In genomic region chr16:81448154-81449131, GRCh38 we compare ENCODE assay signal across 1 cellular context.
A peak's percentile ranks its signal among the peaks of the same experiment; 100 is the strongest.
TF ChIP-seq lines count a peak whose summit lies in the region.

No MANE protein-coding gene starts in this region.

TF ChIP-seq in HepG2, 621 proteins besides CTCF, POLR2A, EP300 and RAD21 (continued from another document and continues in another):
- TF ChIP-seq SMAD3 (CRISPR knock-in tag; IDR thresholded peaks at IDR 0.05) (peak; percentile 82; the same call in 1 of the 2 replicates), ZC3H4 (CRISPR knock-in tag; IDR thresholded peaks at IDR 0.05; ENCODE audit: borderline replicate concordance) (peak; percentile 67; the same call in 1 of the 2 replicates), RARG (CRISPR knock-in tag; IDR thresholded peaks at IDR 0.05; ENCODE audit: low read depth) (no peak), ZSCAN29 (CRISPR knock-in tag; conservative IDR thresholded peaks at IDR 0.05) (peak; percentile 95), ZNF703 (CRISPR knock-in tag; IDR thresholded peaks at IDR 0.05; ENCODE audit: borderline replicate concordance) (0 out of 2 replicates have a peak, but pooled peaks have one; percentile 20), DZIP1 (CRISPR knock-in tag; IDR thresholded peaks at IDR 0.05) (peak; percentile 93), DNMT1 (CRISPR knock-in tag; IDR thresholded peaks at IDR 0.05) (peak; percentile 71; the same call in 1 of the 2 replicates), ZKSCAN8 (CRISPR knock-in tag; IDR thresholded peaks at IDR 0.05; ENCODE audit: borderline replicate concordance) (peak; percentile 98), THAP11 (CRISPR knock-in tag; IDR thresholded peaks at IDR 0.05) (peak; percentile 83), MTA1 (CRISPR knock-in tag; IDR thresholded peaks at IDR 0.05; ENCODE audit: borderline replicate concordance) (peak; percentile 96), FOXJ3 (CRISPR knock-in tag; IDR thresholded peaks at IDR 0.05; ENCODE audit: borderline replicate concordance) (peak; percentile 98), NCOA5 (CRISPR knock-in tag; IDR thresholded peaks at IDR 0.05) (no peak), PCBP1 (IDR thresholded peaks at IDR 0.05; ENCODE audit: borderline replicate concordance, low read depth, low read length) (no peak), RCOR2 (CRISPR knock-in tag; IDR thresholded peaks at IDR 0.05) (peak; percentile 90), MNT (IDR thresholded peaks at IDR 0.05) (peak; percentile 64; the same call in 1 of the 2 replicates), HCFC1 (IDR thresholded peaks at IDR 0.05; ENCODE audit: low read depth, low read length) (no peak), THAP7 (CRISPR knock-in tag; IDR thresholded peaks at IDR 0.05) (peak; percentile 88), BCL6 (CRISPR knock-in tag; IDR thresholded peaks at IDR 0.05) (peak; percentile 86), ZNF280D (CRISPR knock-in tag; IDR thresholded peaks at IDR 0.05) (peak; percentile 55; the same call in 1 of the 2 replicates), ZNF253 (CRISPR knock-in tag; IDR thresholded peaks at IDR 0.05; ENCODE audit: borderline replicate concordance) (no peak; the same call in 1 of the 2 replicates), YEATS2 (CRISPR knock-in tag; IDR thresholded peaks at IDR 0.05; ENCODE audit: borderline replicate concordance) (no peak), KDM5A (IDR thresholded peaks at IDR 0.05; ENCODE audit: borderline replicate concordance, low read length) (peak; percentile 52; the same call in 1 of the 2 replicates), GATA4 (IDR thresholded peaks at IDR 0.05; ENCODE audit: borderline replicate concordance, low read depth) (peak; percentile 89), ZNF30 (CRISPR knock-in tag; IDR thresholded peaks at IDR 0.05) (0 out of 2 replicates have a peak, but pooled peaks have one; percentile 92), YEATS4 (CRISPR knock-in tag; IDR thresholded peaks at IDR 0.05; ENCODE audit: borderline replicate concordance) (peak; percentile 94), ZNF264 (CRISPR knock-in tag; IDR thresholded peaks at IDR 0.05) (peak; percentile 89), SNAI1 (CRISPR knock-in tag; IDR thresholded peaks at IDR 0.05; ENCODE audit: borderline replicate concordance) (peak; percentile 57; the same call in 1 of the 2 replicates), PREB (CRISPR knock-in tag; IDR thresholded peaks at IDR 0.05) (no peak), SMAD1 (CRISPR knock-in tag; IDR thresholded peaks at IDR 0.05; ENCODE audit: borderline replicate concordance, low read depth) (no peak), DPF2 (CRISPR knock-in tag; IDR thresholded peaks at IDR 0.05; ENCODE audit: borderline replicate concordance, low read depth) (peak; percentile 92), NR2F6 (IDR thresholded peaks at IDR 0.05) (peak; percentile 82), NR2F6 (CRISPR knock-in tag; IDR thresholded peaks at IDR 0.05) (peak; percentile 92), MYC (CRISPR knock-in tag; IDR thresholded peaks at IDR 0.05; ENCODE audit: borderline replicate concordance) (peak; percentile 97), HMGXB4 (CRISPR knock-in tag; IDR thresholded peaks at IDR 0.05; ENCODE audit: borderline replicate concordance in 1 of 2, low read depth in 1 of 2) (peak; percentile 70 to 98; a peak in 3 of 4 replicates), ELF1 (CRISPR knock-in tag; IDR thresholded peaks at IDR 0.05) (peak; percentile 75), ZBTB40 (IDR thresholded peaks at IDR 0.05) (no peak), ZBTB40 (CRISPR knock-in tag; IDR thresholded peaks at IDR 0.05) (peak; percentile 89), ZNF720 (CRISPR knock-in tag; IDR thresholded peaks at IDR 0.05) (no peak)
